1 cellular context compared by ENCODE assay signal in the genomic region with DNA sequence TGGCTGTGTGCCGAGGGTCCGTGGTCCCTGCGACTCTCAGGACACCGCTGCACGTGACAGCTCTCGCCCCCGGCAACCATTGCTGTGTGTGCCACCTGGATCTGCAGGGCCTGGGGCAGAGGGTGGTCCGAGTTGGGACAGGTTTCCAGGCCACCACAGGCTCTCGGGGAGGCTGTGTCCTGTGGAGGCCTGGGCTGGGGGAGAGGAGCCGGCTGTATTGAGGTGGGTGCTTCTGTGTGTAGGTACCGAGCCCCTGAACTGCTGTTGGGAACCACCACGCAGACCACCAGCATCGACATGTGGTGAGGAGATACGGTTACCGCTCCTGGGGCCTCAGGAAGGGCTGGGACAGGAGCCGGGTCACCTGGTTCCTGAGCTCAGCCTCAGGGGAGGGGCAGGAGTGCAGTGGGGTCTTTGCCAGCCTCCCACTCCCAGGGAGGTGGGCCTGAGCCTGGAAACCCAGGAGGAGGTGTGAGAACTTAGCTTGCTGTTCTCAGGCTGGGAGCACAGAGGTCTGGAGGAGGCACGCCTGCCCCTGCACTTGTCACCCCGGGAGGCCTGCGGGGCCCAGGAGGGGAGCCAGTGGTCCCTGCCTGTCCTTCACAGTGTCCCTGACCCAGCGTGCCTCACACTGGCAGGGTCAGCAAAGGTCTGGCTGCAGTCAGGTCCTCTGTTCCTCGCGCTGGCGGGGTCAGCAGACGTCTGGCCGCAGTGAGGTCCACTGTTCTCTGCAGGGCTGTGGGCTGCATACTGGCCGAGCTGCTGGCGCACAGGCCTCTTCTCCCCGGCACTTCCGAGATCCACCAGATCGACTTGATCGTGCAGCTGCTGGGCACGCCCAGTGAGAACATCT.
TF ChIP-seq lines count a peak whose summit lies in the region.

No MANE protein-coding gene starts in this region.

TF ChIP-seq in HepG2, 621 proteins besides CTCF, POLR2A, EP300 and RAD21 (continues in another document):
- TF ChIP-seq, protein P1, sequence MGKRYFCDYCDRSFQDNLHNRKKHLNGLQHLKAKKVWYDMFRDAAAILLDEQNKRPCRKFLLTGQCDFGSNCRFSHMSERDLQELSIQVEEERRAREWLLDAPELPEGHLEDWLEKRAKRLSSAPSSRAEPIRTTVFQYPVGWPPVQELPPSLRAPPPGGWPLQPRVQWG (CRISPR knock-in tag; IDR thresholded peaks at IDR 0.05; ENCODE audit: borderline replicate concordance, low read depth): no peak
- TF ChIP-seq ZNF749 (CRISPR knock-in tag; IDR thresholded peaks at IDR 0.05; ENCODE audit: borderline replicate concordance) (no peak), DNMT1 (CRISPR knock-in tag; IDR thresholded peaks at IDR 0.05) (peak; percentile 36; the same call in 1 of the 2 replicates), NR2C2 (CRISPR knock-in tag; IDR thresholded peaks at IDR 0.05; ENCODE audit: borderline replicate concordance) (peak; percentile 75), ZNF563 (CRISPR knock-in tag; IDR thresholded peaks at IDR 0.05) (no peak), ZSCAN21 (CRISPR knock-in tag; IDR thresholded peaks at IDR 0.05; ENCODE audit: borderline replicate concordance) (0 out of 2 replicates have a peak, but pooled peaks have one; percentile 29), EEA1 (CRISPR knock-in tag; IDR thresholded peaks at IDR 0.05; ENCODE audit: borderline replicate concordance) (no peak), ZFAT (CRISPR knock-in tag; conservative IDR thresholded peaks at IDR 0.05) (no peak), ZBTB1 (CRISPR knock-in tag; IDR thresholded peaks at IDR 0.05; ENCODE audit: borderline replicate concordance) (0 out of 2 replicates have a peak, but pooled peaks have one; percentile 66), STAT5B (CRISPR knock-in tag; IDR thresholded peaks at IDR 0.05) (no peak), ARNTL (CRISPR knock-in tag; IDR thresholded peaks at IDR 0.05) (peak; percentile 81; the same call in 1 of the 2 replicates), REPIN1 (CRISPR knock-in tag; IDR thresholded peaks at IDR 0.05; ENCODE audit: borderline replicate concordance, low read depth) (peak; percentile 68; the same call in 1 of the 2 replicates), HOXD1 (CRISPR knock-in tag; IDR thresholded peaks at IDR 0.05) (no peak), ZNF850 (CRISPR knock-in tag; conservative IDR thresholded peaks at IDR 0.05) (no peak), U2AF2 (IDR thresholded peaks at IDR 0.05; ENCODE audit: low read depth, low read length) (no peak), ZNF383 (CRISPR knock-in tag; IDR thresholded peaks at IDR 0.05; ENCODE audit: borderline replicate concordance) (no peak), PPARG (CRISPR knock-in tag; conservative IDR thresholded peaks at IDR 0.05) (no peak), GABPA (IDR thresholded peaks at IDR 0.05; ENCODE audit: low read depth, low read length) (no peak), GABPA (CRISPR knock-in tag; IDR thresholded peaks at IDR 0.05; ENCODE audit: low read depth) (no peak), NR2F1 (CRISPR knock-in tag; IDR thresholded peaks at IDR 0.05) (peak; percentile 80 to 89; a peak in 2 of 4 replicates), ONECUT2 (CRISPR knock-in tag; IDR thresholded peaks at IDR 0.05) (no peak), ZFP36 (IDR thresholded peaks at IDR 0.05; ENCODE audit: borderline replicate concordance, low read depth, low read length, partially characterized antibody) (no peak), ZSCAN22 (CRISPR knock-in tag; IDR thresholded peaks at IDR 0.05) (no peak), ZFP82 (CRISPR knock-in tag; IDR thresholded peaks at IDR 0.05; ENCODE audit: borderline replicate concordance) (no peak), ZNF207 (IDR thresholded peaks at IDR 0.05; ENCODE audit: borderline replicate concordance) (no peak), JUND (CRISPR knock-in tag; IDR thresholded peaks at IDR 0.05) (no peak), KLF15 (CRISPR knock-in tag; IDR thresholded peaks at IDR 0.05; ENCODE audit: borderline replicate concordance) (no peak), ZNF775 (CRISPR knock-in tag; IDR thresholded peaks at IDR 0.05; ENCODE audit: borderline replicate concordance) (no peak), FIP1L1 (IDR thresholded peaks at IDR 0.05; ENCODE audit: borderline replicate concordance, insufficient read depth, low read depth, low read length) (no peak), ZNF569 (CRISPR knock-in tag; IDR thresholded peaks at IDR 0.05; ENCODE audit: borderline replicate concordance) (no peak), KMT2B (CRISPR knock-in tag; IDR thresholded peaks at IDR 0.05) (no peak), KDM4B (CRISPR knock-in tag; IDR thresholded peaks at IDR 0.05) (peak; percentile 62; the same call in 1 of the 2 replicates), MBNL3 (CRISPR knock-in tag; conservative IDR thresholded peaks at IDR 0.05) (no peak), HNRNPL (IDR thresholded peaks at IDR 0.05; ENCODE audit: low read depth, low read length) (0 out of 2 replicates have a peak, but pooled peaks have one; percentile 66), RFXANK (CRISPR knock-in tag; IDR thresholded peaks at IDR 0.05) (no peak), MZF1 (CRISPR knock-in tag; IDR thresholded peaks at IDR 0.05; ENCODE audit: borderline replicate concordance) (no peak), EHMT2 (IDR thresholded peaks at IDR 0.05; ENCODE audit: borderline replicate concordance, low read depth, low read length) (no peak)
- TF ChIP-seq, protein P2, sequence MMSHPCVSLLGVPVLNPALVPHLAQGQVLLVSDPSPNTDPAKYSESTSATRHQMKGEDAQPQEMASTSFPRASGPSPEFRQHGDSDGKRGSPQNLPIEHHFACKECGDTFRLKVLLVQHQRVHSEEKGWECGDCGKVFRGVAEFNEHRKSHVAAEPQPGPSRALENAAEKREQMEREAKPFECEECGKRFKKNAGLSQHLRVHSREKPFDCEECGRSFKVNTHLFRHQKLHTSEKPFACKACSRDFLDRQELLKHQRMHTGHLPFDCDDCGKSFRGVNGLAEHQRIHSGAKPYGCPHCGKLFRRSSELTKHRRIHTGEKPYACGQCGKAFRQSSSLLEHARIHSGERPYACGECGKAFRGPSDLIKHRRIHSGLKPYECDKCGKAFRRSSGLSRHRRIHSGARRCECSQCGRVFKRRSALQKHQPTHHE (CRISPR knock-in tag; IDR thresholded peaks at IDR 0.05; ENCODE audit: borderline replicate concordance): no peak
- TF ChIP-seq, protein P3, sequence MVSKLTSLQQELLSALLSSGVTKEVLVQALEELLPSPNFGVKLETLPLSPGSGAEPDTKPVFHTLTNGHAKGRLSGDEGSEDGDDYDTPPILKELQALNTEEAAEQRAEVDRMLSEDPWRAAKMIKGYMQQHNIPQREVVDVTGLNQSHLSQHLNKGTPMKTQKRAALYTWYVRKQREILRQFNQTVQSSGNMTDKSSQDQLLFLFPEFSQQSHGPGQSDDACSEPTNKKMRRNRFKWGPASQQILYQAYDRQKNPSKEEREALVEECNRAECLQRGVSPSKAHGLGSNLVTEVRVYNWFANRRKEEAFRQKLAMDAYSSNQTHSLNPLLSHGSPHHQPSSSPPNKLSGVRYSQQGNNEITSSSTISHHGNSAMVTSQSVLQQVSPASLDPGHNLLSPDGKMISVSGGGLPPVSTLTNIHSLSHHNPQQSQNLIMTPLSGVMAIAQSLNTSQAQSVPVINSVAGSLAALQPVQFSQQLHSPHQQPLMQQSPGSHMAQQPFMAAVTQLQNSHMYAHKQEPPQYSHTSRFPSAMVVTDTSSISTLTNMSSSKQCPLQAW (CRISPR knock-in tag; IDR thresholded peaks at IDR 0.05): peak; percentile 38; the same call in 1 of the 2 replicates
- TF ChIP-seq, protein P4, sequence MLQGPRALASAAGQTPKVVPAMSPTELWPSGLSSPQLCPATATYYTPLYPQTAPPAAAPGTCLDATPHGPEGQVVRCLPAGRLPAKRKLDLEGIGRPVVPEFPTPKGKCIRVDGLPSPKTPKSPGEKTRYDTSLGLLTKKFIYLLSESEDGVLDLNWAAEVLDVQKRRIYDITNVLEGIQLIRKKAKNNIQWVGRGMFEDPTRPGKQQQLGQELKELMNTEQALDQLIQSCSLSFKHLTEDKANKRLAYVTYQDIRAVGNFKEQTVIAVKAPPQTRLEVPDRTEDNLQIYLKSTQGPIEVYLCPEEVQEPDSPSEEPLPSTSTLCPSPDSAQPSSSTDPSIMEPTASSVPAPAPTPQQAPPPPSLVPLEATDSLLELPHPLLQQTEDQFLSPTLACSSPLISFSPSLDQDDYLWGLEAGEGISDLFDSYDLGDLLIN (CRISPR knock-in tag; IDR thresholded peaks at IDR 0.05; ENCODE audit: borderline replicate concordance): no peak
- TF ChIP-seq, protein P5, sequence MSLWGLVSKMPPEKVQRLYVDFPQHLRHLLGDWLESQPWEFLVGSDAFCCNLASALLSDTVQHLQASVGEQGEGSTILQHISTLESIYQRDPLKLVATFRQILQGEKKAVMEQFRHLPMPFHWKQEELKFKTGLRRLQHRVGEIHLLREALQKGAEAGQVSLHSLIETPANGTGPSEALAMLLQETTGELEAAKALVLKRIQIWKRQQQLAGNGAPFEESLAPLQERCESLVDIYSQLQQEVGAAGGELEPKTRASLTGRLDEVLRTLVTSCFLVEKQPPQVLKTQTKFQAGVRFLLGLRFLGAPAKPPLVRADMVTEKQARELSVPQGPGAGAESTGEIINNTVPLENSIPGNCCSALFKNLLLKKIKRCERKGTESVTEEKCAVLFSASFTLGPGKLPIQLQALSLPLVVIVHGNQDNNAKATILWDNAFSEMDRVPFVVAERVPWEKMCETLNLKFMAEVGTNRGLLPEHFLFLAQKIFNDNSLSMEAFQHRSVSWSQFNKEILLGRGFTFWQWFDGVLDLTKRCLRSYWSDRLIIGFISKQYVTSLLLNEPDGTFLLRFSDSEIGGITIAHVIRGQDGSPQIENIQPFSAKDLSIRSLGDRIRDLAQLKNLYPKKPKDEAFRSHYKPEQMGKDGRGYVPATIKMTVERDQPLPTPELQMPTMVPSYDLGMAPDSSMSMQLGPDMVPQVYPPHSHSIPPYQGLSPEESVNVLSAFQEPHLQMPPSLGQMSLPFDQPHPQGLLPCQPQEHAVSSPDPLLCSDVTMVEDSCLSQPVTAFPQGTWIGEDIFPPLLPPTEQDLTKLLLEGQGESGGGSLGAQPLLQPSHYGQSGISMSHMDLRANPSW (CRISPR knock-in tag; IDR thresholded peaks at IDR 0.05; ENCODE audit: borderline replicate concordance): no peak; the same call in 1 of the 2 replicates
- TF ChIP-seq, protein P6, sequence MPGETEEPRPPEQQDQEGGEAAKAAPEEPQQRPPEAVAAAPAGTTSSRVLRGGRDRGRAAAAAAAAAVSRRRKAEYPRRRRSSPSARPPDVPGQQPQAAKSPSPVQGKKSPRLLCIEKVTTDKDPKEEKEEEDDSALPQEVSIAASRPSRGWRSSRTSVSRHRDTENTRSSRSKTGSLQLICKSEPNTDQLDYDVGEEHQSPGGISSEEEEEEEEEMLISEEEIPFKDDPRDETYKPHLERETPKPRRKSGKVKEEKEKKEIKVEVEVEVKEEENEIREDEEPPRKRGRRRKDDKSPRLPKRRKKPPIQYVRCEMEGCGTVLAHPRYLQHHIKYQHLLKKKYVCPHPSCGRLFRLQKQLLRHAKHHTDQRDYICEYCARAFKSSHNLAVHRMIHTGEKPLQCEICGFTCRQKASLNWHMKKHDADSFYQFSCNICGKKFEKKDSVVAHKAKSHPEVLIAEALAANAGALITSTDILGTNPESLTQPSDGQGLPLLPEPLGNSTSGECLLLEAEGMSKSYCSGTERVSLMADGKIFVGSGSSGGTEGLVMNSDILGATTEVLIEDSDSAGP (CRISPR knock-in tag; IDR thresholded peaks at IDR 0.05; ENCODE audit: borderline replicate concordance): peak; percentile 58; the same call in 1 of the 2 replicates
- TF ChIP-seq, protein P7, sequence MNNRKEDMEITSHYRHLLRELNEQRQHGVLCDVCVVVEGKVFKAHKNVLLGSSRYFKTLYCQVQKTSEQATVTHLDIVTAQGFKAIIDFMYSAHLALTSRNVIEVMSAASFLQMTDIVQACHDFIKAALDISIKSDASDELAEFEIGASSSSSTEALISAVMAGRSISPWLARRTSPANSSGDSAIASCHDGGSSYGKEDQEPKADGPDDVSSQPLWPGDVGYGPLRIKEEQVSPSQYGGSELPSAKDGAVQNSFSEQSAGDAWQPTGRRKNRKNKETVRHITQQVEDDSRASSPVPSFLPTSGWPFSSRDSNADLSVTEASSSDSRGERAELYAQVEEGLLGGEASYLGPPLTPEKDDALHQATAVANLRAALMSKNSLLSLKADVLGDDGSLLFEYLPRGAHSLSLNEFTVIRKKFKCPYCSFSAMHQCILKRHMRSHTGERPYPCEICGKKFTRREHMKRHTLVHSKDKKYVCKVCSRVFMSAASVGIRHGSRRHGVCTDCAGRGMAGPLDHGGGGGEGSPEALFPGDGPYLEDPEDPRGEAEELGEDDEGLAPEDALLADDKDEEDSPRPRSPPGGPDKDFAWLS (CRISPR knock-in tag; IDR thresholded peaks at IDR 0.05; ENCODE audit: borderline replicate concordance): no peak
- TF ChIP-seq, protein P8, sequence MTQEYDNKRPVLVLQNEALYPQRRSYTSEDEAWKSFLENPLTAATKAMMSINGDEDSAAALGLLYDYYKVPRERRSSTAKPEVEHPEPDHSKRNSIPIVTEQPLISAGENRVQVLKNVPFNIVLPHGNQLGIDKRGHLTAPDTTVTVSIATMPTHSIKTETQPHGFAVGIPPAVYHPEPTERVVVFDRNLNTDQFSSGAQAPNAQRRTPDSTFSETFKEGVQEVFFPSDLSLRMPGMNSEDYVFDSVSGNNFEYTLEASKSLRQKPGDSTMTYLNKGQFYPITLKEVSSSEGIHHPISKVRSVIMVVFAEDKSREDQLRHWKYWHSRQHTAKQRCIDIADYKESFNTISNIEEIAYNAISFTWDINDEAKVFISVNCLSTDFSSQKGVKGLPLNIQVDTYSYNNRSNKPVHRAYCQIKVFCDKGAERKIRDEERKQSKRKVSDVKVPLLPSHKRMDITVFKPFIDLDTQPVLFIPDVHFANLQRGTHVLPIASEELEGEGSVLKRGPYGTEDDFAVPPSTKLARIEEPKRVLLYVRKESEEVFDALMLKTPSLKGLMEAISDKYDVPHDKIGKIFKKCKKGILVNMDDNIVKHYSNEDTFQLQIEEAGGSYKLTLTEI (CRISPR knock-in tag; conservative IDR thresholded peaks at IDR 0.05): no peak
- TF ChIP-seq, protein P9, sequence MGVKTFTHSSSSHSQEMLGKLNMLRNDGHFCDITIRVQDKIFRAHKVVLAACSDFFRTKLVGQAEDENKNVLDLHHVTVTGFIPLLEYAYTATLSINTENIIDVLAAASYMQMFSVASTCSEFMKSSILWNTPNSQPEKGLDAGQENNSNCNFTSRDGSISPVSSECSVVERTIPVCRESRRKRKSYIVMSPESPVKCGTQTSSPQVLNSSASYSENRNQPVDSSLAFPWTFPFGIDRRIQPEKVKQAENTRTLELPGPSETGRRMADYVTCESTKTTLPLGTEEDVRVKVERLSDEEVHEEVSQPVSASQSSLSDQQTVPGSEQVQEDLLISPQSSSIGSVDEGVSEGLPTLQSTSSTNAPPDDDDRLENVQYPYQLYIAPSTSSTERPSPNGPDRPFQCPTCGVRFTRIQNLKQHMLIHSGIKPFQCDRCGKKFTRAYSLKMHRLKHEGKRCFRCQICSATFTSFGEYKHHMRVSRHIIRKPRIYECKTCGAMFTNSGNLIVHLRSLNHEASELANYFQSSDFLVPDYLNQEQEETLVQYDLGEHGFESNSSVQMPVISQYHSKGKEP (CRISPR knock-in tag; IDR thresholded peaks at IDR 0.05): no peak
